Comparison of ENCODE assay signal across 17 cellular contexts in the genomic region with DNA sequence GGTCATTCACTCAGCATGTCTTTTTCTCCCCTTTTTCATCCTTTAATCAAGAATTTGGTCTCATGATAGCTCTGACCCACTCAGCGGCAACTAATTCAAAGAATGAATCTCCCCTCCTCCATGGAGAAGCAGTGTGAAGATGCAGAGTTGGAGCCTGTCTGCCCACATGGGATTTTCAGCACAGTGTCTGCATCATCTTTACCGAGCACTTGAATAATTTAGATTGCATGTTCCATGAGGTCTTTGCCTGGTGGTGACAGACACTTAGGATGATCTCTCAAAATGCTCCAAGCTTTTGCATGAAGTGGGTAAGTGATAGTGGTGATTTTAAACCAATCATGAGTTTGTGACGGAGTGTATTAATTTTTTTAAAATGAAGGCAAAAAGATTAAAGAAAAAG.
A peak's percentile ranks its signal among the peaks of the same experiment; 100 is the strongest.
DNase-seq lines count a peak whose midpoint lies in the region; ATAC-seq, FAIRE-seq and TF ChIP-seq lines count a peak whose summit lies in the region.
"Had no signal": no experiment of that assay in that cellular context is flagged by ENCODE, and none has a peak within 500 bp of the region (broad histone marks: within the 10 kb centered on the region; RNA-seq: fewer than 3 reads in every experiment).

No MANE protein-coding gene starts in this region.

- DNase-seq in heart left ventricle: no peak
- no peak for DNase-seq in right atrium auricular region (ENCODE audit: low spot score)
- DNase-seq in heart right ventricle: no peak
- no peak for DNase-seq in urothelium cell line (ENCODE audit: low spot score)
- DNase-seq in NCI-H1048 (lab: John Stamatoyannopoulos, UW): no peak
- DNase-seq in activated CD8-positive, alpha-beta memory T cell treated with anti-CD3 and anti-CD28 coated beads, Interleukin-2, amount 50 U/mL, for 4 hours: no peak
- no peak for DNase-seq in naive thymus-derived CD4-positive, alpha-beta T cell
- DNase-seq: AML-193, Caco-2, DMS53, H9, KG1, NCI-H1436, NCI-H510A had no signal

- H3K36me3 Mint-ChIP-seq in naive thymus-derived CD4-positive, alpha-beta T cell: no peaks in the 10 kb centered on the region

- H3K9me3 ChIP-seq in heart left ventricle: no peaks in the 10 kb centered on the region
- H3K9me3 ChIP-seq in right atrium auricular region: no peaks in the 10 kb centered on the region
- H3K9me3 ChIP-seq in heart right ventricle: no peaks in the 10 kb centered on the region
- H3K9me3 ChIP-seq in naive thymus-derived CD4-positive, alpha-beta T cell (ENCODE audit: control insufficient read depth in 2 of 3, low read length in 3 of 3): no peaks in the 10 kb centered on the region

- TF ChIP-seq CTCF in heart left ventricle (IDR thresholded peaks at IDR 0.05) (no peak), right atrium auricular region (IDR thresholded peaks at IDR 0.05) (no peak), heart right ventricle (IDR thresholded peaks at IDR 0.05) (no peak)

- no peak overlapping the region for H3K9ac ChIP-seq in rectal smooth muscle tissue (ENCODE audit: low read length)

- H3K27me3 Mint-ChIP-seq in naive thymus-derived CD4-positive, alpha-beta T cell: peaks cover 0 to 9% (median 0%) of the 10 kb centered on the region in 5 donors

- H3K27ac ChIP-seq in heart left ventricle (peak overlapping the region in 3 of 12 donors; percentile 10 to 35 (median 14)), right atrium auricular region (no peak overlapping the region), heart right ventricle (peak overlapping the region in 2 of 10 donors; percentile 26 to 30), rectal smooth muscle tissue (ENCODE audit: low read depth, low read length) (peak overlapping the region; percentile 26)
- no peak overlapping the region for H3K27ac ChIP-seq in naive thymus-derived CD4-positive, alpha-beta T cell (ENCODE audit: low read depth, low read length)

- no peak overlapping the region for H3K4me3 Mint-ChIP-seq in naive thymus-derived CD4-positive, alpha-beta T cell
- H3K4me3 Mint-ChIP-seq: H9 had no signal

- no peaks in the 10 kb centered on the region for H3K4me1 Mint-ChIP-seq in naive thymus-derived CD4-positive, alpha-beta T cell

- no peak for TF ChIP-seq POLR2A in heart left ventricle (IDR thresholded peaks at IDR 0.05)

- H3K9me3 Mint-ChIP-seq in naive thymus-derived CD4-positive, alpha-beta T cell: peaks cover 0 to 5% (median 2%) of the 10 kb centered on the region in 11 donors
- H3K9me3 Mint-ChIP-seq: H9 had no signal

- ATAC-seq in heart left ventricle: peak; percentile 52 to 88 (median 66)
- peak in 7 of 8 donors; percentile 25 to 94 (median 81) for ATAC-seq in heart right ventricle
- no peak for ATAC-seq in naive thymus-derived CD4-positive, alpha-beta T cell
- ATAC-seq: HepG2, Panc1 had no signal

- CTCF ChIA-PET in naive thymus-derived CD4-positive, alpha-beta T cell (lab: Charles Lee): no interaction called here

- H3K4me3 ChIP-seq in heart left ventricle (no peak overlapping the region), right atrium auricular region (no peak overlapping the region), heart right ventricle (no peak overlapping the region), rectal smooth muscle tissue (ENCODE audit: low read length) (no peak overlapping the region)
- no peak overlapping the region for H3K4me3 ChIP-seq in naive thymus-derived CD4-positive, alpha-beta T cell (ENCODE audit: low read length)

- H3K27me3 ChIP-seq in heart left ventricle: no peaks in the 10 kb centered on the region
- no peaks in the 10 kb centered on the region for H3K27me3 ChIP-seq in right atrium auricular region
- H3K27me3 ChIP-seq in heart right ventricle: no peaks in the 10 kb centered on the region
- H3K27me3 ChIP-seq in rectal smooth muscle tissue (ENCODE audit: control insufficient read depth, insufficient read depth, low read length): no peaks in the 10 kb centered on the region
- H3K27me3 ChIP-seq in naive thymus-derived CD4-positive, alpha-beta T cell (ENCODE audit: control insufficient read depth in 2 of 2, insufficient read depth in 2 of 2, low read length in 2 of 2): no peaks in the 10 kb centered on the region

- intact Hi-C loops in heart left ventricle (cut with DNase I): no loop called here
- intact Hi-C loops in heart right ventricle (cut with DNase I): no loop called here
- intact Hi-C loops in naive thymus-derived CD4-positive, alpha-beta T cell (cut with micrococcal nuclease): no loop called here

- POLR2A ChIA-PET in naive thymus-derived CD4-positive, alpha-beta T cell (lab: Charles Lee): no interaction called here

- H3K4me1 ChIP-seq in heart left ventricle: peaks cover 0 to 24% (median 2%) of the 10 kb centered on the region in 12 donors
- peaks cover 0 to 15% of the 10 kb centered on the region in 2 donors for H3K4me1 ChIP-seq in right atrium auricular region
- peaks cover 5 to 18% (median 14%) of the 10 kb centered on the region in 9 donors for H3K4me1 ChIP-seq in heart right ventricle
- H3K4me1 ChIP-seq in rectal smooth muscle tissue (ENCODE audit: control insufficient read depth, insufficient read depth, low read length): peaks cover 18% of the 10 kb centered on the region
- no peaks in the 10 kb centered on the region for H3K4me1 ChIP-seq in naive thymus-derived CD4-positive, alpha-beta T cell (ENCODE audit: control insufficient read depth in 2 of 2, insufficient read depth in 2 of 2, low read length in 2 of 2)
- H3K4me1 ChIP-seq: Caco-2 had no signal

- FAIRE-seq in urothelium cell line (lab: Jason Lieb, UNC): peak; percentile 20
- FAIRE-seq: HepG2 had no signal

- H3K36me3 ChIP-seq in heart left ventricle (no peaks in the 10 kb centered on the region), right atrium auricular region (no peaks in the 10 kb centered on the region), heart right ventricle (no peaks in the 10 kb centered on the region), rectal smooth muscle tissue (ENCODE audit: control insufficient read depth, insufficient read depth, low read length) (no peaks in the 10 kb centered on the region)
- no peaks in the 10 kb centered on the region for H3K36me3 ChIP-seq in naive thymus-derived CD4-positive, alpha-beta T cell (ENCODE audit: control insufficient read depth in 2 of 3, insufficient read depth in 3 of 3, low read length in 3 of 3)

- 43 to 56% (median 48%) methylated on average over 3 of the region's 3 CpGs for WGBS in heart left ventricle, 4 donors
- WGBS in heart right ventricle, 2 donors: 43 to 65% methylated on average over 3 of the region's 3 CpGs

- H3K27ac Mint-ChIP-seq in naive thymus-derived CD4-positive, alpha-beta T cell: no peak overlapping the region
- H3K27ac Mint-ChIP-seq: H9 had no signal
